17 cellular contexts compared by ENCODE assay signal in genomic region chr18:13026583-13027270, GRCh38. TPM values are rescaled to one million over a fixed set of nuclear protein-coding genes. Genes with fewer than 3 reads are reported as not detected.
DNase-seq lines count a peak whose midpoint lies in the region; ATAC-seq and TF ChIP-seq lines count a peak whose summit lies in the region.
"Had no signal": no experiment of that assay in that cellular context is flagged by ENCODE, and none has a peak within 500 bp of the region (broad histone marks: within the 10 kb centered on the region; RNA-seq: fewer than 3 reads in every experiment).

No MANE protein-coding gene starts in this region.

- TF ChIP-seq CTCF in LNCaP clone FGC (IDR thresholded peaks at IDR 0.05; ENCODE audit: control insufficient read depth, extremely low read depth, insufficient read depth): no peak
- TF ChIP-seq CTCF in endodermal cell (conservative IDR thresholded peaks at IDR 0.05): no peak
- TF ChIP-seq CTCF in mesothelial cell of epicardium (IDR thresholded peaks at IDR 0.05; ENCODE audit: unreplicated experiment): no peak

- H3K9me3 Mint-ChIP-seq in endodermal cell: peaks cover 3% of the 10 kb centered on the region
- H3K9me3 Mint-ChIP-seq in mesothelial cell of epicardium: peaks cover 22% of the 10 kb centered on the region
- H3K9me3 Mint-ChIP-seq: activated naive CD4-positive, alpha-beta T cell treated with anti-CD3 and anti-CD28 coated beads, Interleukin-2, amount 50 U/mL, for 72 hours; naive B cell had no signal

- peaks cover 59% of the 10 kb centered on the region for H3K36me3 Mint-ChIP-seq in endodermal cell (ENCODE audit: low read depth)
- H3K36me3 Mint-ChIP-seq in mesothelial cell of epicardium: peaks cover 49% of the 10 kb centered on the region

- H3K9ac ChIP-seq in endodermal cell (ENCODE audit: extremely low read depth, low read length, poor library complexity, severe bottlenecking): no peak overlapping the region

- H3K27ac Mint-ChIP-seq in endodermal cell (peak overlapping the region; percentile 9), mesothelial cell of epicardium (peak overlapping the region; percentile 64)
- H3K27ac Mint-ChIP-seq: activated CD4-positive, alpha-beta T cell treated with anti-CD3 and anti-CD28 coated beads, Interleukin-2, amount 10 ng/mL, durations not matched to agents 7 days and 5 days had no signal

- no peaks in the 10 kb centered on the region for H3K27me3 ChIP-seq in endodermal cell (ENCODE audit: control insufficient read depth, insufficient read depth, low read length, poor library complexity, severe bottlenecking)
- H3K27me3 ChIP-seq: pancreas, suprapubic skin had no signal

- H3K27ac ChIP-seq in endodermal cell (ENCODE audit: low read depth, low read length): no peak overlapping the region
- H3K27ac ChIP-seq: HL-60, pancreas, suprapubic skin had no signal

- no peaks in the 10 kb centered on the region for H3K4me1 Mint-ChIP-seq in endodermal cell
- peaks cover 13% of the 10 kb centered on the region for H3K4me1 Mint-ChIP-seq in mesothelial cell of epicardium

- H3K4me3 Mint-ChIP-seq in endodermal cell: no peak overlapping the region
- H3K4me3 Mint-ChIP-seq in mesothelial cell of epicardium: no peak overlapping the region
- H3K4me3 Mint-ChIP-seq: activated CD4-positive, alpha-beta T cell treated with anti-CD3 and anti-CD28 coated beads, Interleukin-2, amount 10 ng/mL, durations not matched to agents 7 days and 5 days; naive B cell had no signal

- H3K4me1 ChIP-seq in endodermal cell (ENCODE audit: control insufficient read depth, insufficient read depth, low read length): no peaks in the 10 kb centered on the region
- H3K4me1 ChIP-seq: pancreas, suprapubic skin had no signal

- no peaks in the 10 kb centered on the region for H3K9me3 ChIP-seq in endodermal cell (ENCODE audit: control insufficient read depth, low read length)
- H3K9me3 ChIP-seq: pancreas, suprapubic skin had no signal

- no peaks in the 10 kb centered on the region for H3K27me3 Mint-ChIP-seq in endodermal cell (ENCODE audit: insufficient read depth)
- no peaks in the 10 kb centered on the region for H3K27me3 Mint-ChIP-seq in mesothelial cell of epicardium (ENCODE audit: low read depth)
- H3K27me3 Mint-ChIP-seq: activated CD4-positive, alpha-beta T cell treated with anti-CD3 and anti-CD28 coated beads, Interleukin-2, amount 10 ng/mL, durations not matched to agents 7 days and 5 days; naive B cell had no signal

- 92 to 97% methylated on average over 2 to 3 of the region's 3 CpGs for WGBS in endodermal cell (ENCODE audit: insufficient coverage in 1 of 2, insufficient read length in 1 of 2), 2 experiments

- DNase-seq in EH (ENCODE audit: low read depth) (peak; percentile 57), LNCaP clone FGC (ENCODE audit: low read depth) (peak; percentile 75), endodermal cell (no peak), mesothelial cell of epicardium (ENCODE audit: low spot score in 2 of 2, unreplicated experiment in 2 of 2) (no peak), NCI-H2227 (lab: John Stamatoyannopoulos, UW; ENCODE audit: unreplicated experiment) (no peak), hypothalamus (lab: John Stamatoyannopoulos, UW) (no peak)
- DNase-seq: activated CD4-positive, alpha-beta T cell treated with anti-CD3 and anti-CD28 coated beads, Interleukin-2, amount 10 ng/mL, durations not matched to agents 7 days and 5 days; caudate nucleus; KG1; naive B cell; NCI-H1105; pancreas; stimulated activated CD4-positive, alpha-beta T cell treated with anti-CD3 and anti-CD28 coated beads, Interleukin-4, amount 100 ng/mL, for 24 hours had no signal

- H3K36me3 ChIP-seq in endodermal cell (ENCODE audit: control insufficient read depth, insufficient read depth, low read length): peaks cover 85% of the 10 kb centered on the region
- H3K36me3 ChIP-seq: pancreas had no signal

- H3K4me3 ChIP-seq in LNCaP clone FGC (ENCODE audit: low read depth, low read length) (0 out of 2 replicates have a peak overlapping the region, but pooled peaks have one; percentile 2), endodermal cell (ENCODE audit: low read length) (no peak overlapping the region)
- H3K4me3 ChIP-seq: pancreas, suprapubic skin had no signal

- ATAC-seq in GM21717 (IDR thresholded peaks at IDR 0.05; ENCODE audit: unreplicated experiment): no peak
- ATAC-seq: activated naive CD4-positive, alpha-beta T cell treated with anti-CD3 and anti-CD28 coated beads, Interleukin-2, amount 50 U/mL, for 72 hours; pancreas had no signal

RNA-seq across cellular contexts. Expression of gene CEP192, which starts 35.6 kb away (rescaled TPM):
- total RNA-seq in endodermal cell (10 to 100 TPM; 26.4 to 35.6 TPM), mesothelial cell of epicardium (32.7 to 36.5 TPM (median 34.6 TPM) in 3 replicates)
- polyA plus RNA-seq in endodermal cell (2013, experiment 1 of 2): 29.3 TPM
- polyA plus RNA-seq in endodermal cell (2013, experiment 2 of 2): 33.1 TPM

Comparison
In these comparisons a context has a peak if more than half of its experiments do, and no peak if none do; other contexts are left out.
1. DNase-seq: peak in EH (single experiment) and LNCaP clone FGC (single experiment); none in endodermal cell (single experiment), mesothelial cell of epicardium (0 of 2), NCI-H2227 (single experiment) and hypothalamus (0 of 51).